8 cellular contexts compared by ENCODE assay signal in genomic region chr3:137759505-137759904, GRCh38. TPM values are rescaled to one million over a fixed set of nuclear protein-coding genes. Genes with fewer than 3 reads are reported as not detected.
"Had no signal": no experiment of that assay in that cellular context is flagged by ENCODE, and none has a peak within 500 bp of the region (broad histone marks: within the 10 kb centered on the region; RNA-seq: fewer than 3 reads in every experiment).

No MANE protein-coding gene starts in this region.

- DNase-seq: GOT3, H7, HFFc6, IMR-90, KG1 had no signal

- H3K9me3 ChIP-seq: HAP-1 had no signal

- H3K36me3 ChIP-seq: HAP-1 had no signal

- H3K4me3 ChIP-seq: HAP-1, K562 had no signal

- ATAC-seq: HCT116, K562 had no signal

RNA-seq across cellular contexts. Expression of gene SOX14, which starts 4.6 kb away (rescaled TPM):
- polyA plus RNA-seq: IMR-90, K562 had no signal
